8 cellular contexts compared by ENCODE assay signal in the genomic region with DNA sequence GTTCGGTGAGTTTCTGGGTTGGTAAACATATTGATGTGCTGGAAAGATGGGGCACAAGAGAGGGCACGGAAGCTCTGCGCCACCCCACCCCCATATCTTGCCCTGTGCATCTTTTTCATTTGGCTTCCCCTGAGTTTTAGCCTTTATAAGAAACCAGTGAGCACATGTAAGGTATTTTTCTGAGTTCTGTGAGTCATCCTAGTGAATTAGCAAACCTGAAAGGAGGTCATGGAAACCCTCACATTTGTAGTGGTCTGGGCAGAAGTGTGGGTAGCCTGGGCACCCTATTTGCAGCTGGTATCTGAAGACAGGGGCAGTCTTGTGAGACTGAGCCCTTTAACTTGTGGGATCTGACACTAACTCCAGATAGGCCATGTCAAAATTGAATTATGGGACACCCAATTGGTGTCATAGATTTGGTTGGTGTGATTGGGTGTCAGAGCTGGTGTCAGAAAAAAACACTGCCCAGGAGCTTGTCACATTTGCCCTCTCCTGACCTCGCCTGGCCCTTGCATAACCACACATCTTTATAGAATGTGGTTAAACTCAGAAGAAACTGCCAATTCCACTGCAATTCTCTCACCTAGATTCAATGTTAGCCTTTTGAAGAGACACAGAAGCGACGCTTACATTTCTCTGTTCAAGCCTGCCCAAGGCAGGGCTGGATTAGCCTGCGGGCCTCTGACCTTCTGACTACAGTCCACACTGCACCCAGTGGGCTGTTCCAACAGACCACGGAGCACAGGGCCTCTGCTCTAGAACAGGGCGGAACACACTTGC. TPM values are rescaled to one million over a fixed set of nuclear protein-coding genes. Genes with fewer than 3 reads are reported as not detected.
DNase-seq lines count a peak whose midpoint lies in the region; ATAC-seq and TF ChIP-seq lines count a peak whose summit lies in the region.

No MANE protein-coding gene starts in this region.

- H3K9ac ChIP-seq in KMS-11: peak overlapping the region; percentile 61

- H3K9me3 Mint-ChIP-seq in naive thymus-derived CD4-positive, alpha-beta T cell: peaks cover 0 to 5% (median 0%) of the 10 kb centered on the region in 11 donors
- no peaks in the 10 kb centered on the region for H3K9me3 Mint-ChIP-seq in Caco-2 (ENCODE audit: unreplicated experiment)

- H3K27ac Mint-ChIP-seq in naive thymus-derived CD4-positive, alpha-beta T cell: peak overlapping the region in 7 of 9 donors; percentile 0 to 92 (median 19)
- H3K27ac Mint-ChIP-seq in Caco-2 (ENCODE audit: unreplicated experiment): no peak overlapping the region

- H2AFZ ChIP-seq in KMS-11 (ENCODE audit: low read depth): peak overlapping the region; percentile 87

- no peak overlapping the region for H3K4me3 ChIP-seq in KMS-11 (IDR thresholded peaks at IDR 0.05; ENCODE audit: insufficient read depth, low read depth, low read length)
- no peak overlapping the region for H3K4me3 ChIP-seq in naive thymus-derived CD4-positive, alpha-beta T cell (ENCODE audit: low read length)
- H3K4me3 ChIP-seq in Caco-2 (ENCODE audit: low read depth, low read length): no peak overlapping the region

- DNase-seq in CD1c-positive myeloid dendritic cell (ENCODE audit: extremely low spot score) (peak; percentile 9), kidney tubule cell (ENCODE audit: low spot score) (no peak), Caco-2 (no peak)
- peak; percentile 69 for DNase-seq in activated CD8-positive, alpha-beta memory T cell treated with anti-CD3 and anti-CD28 coated beads, Interleukin-2, amount 50 U/mL, for 48 hours
- DNase-seq in naive thymus-derived CD4-positive, alpha-beta T cell: peak in 2 of 9 donors; percentile 16 to 63

- H3K36me3 ChIP-seq in KMS-11 (ENCODE audit: insufficient read depth) (no peaks in the 10 kb centered on the region), Caco-2 (ENCODE audit: control insufficient read depth, insufficient read depth, low read length) (no peaks in the 10 kb centered on the region)
- H3K36me3 ChIP-seq in naive thymus-derived CD4-positive, alpha-beta T cell (ENCODE audit: control insufficient read depth in 2 of 3, insufficient read depth in 3 of 3, low read length in 3 of 3): no peaks in the 10 kb centered on the region

- peak; percentile 71 for ATAC-seq in naive thymus-derived CD4-positive, alpha-beta T cell
- ATAC-seq in GM21529 (IDR thresholded peaks at IDR 0.05; ENCODE audit: unreplicated experiment): no peak
- no peak for ATAC-seq in GM21447 (IDR thresholded peaks at IDR 0.05; ENCODE audit: unreplicated experiment)

- no peaks in the 10 kb centered on the region for H3K79me2 ChIP-seq in KMS-11 (ENCODE audit: insufficient read depth, low read depth)

- peak overlapping the region; percentile 94 for H3K27ac ChIP-seq in KMS-11
- no peak overlapping the region for H3K27ac ChIP-seq in naive thymus-derived CD4-positive, alpha-beta T cell (ENCODE audit: low read depth, low read length)

- no peaks in the 10 kb centered on the region for H3K27me3 Mint-ChIP-seq in naive thymus-derived CD4-positive, alpha-beta T cell
- H3K27me3 Mint-ChIP-seq in Caco-2 (ENCODE audit: insufficient read depth, unreplicated experiment): no peaks in the 10 kb centered on the region

- H3K36me3 Mint-ChIP-seq in naive thymus-derived CD4-positive, alpha-beta T cell: peaks cover 0 to 13% (median 0%) of the 10 kb centered on the region in 5 donors
- H3K36me3 Mint-ChIP-seq in Caco-2 (ENCODE audit: insufficient read depth, unreplicated experiment): no peaks in the 10 kb centered on the region

- H3K4me1 Mint-ChIP-seq in naive thymus-derived CD4-positive, alpha-beta T cell: peaks cover 11 to 67% (median 25%) of the 10 kb centered on the region in 7 donors
- H3K4me1 Mint-ChIP-seq in Caco-2 (ENCODE audit: low read depth, unreplicated experiment): no peaks in the 10 kb centered on the region

- CTCF ChIA-PET in naive thymus-derived CD4-positive, alpha-beta T cell (lab: Charles Lee): interaction anchor here (0.6 to 1.4 kb wide), 3 partner anchors 47 to 88 kb away, joined by 3 read pairs; no protein-coding TSS in a partner anchor
- CTCF ChIA-PET in Caco-2 (lab: Charles Lee): no interaction called here

- no TSS peak for BruUV-seq in Caco-2 (replicated peaks; lab: Mats Ljungman, UMichigan)

- POLR2A ChIA-PET in naive thymus-derived CD4-positive, alpha-beta T cell (lab: Charles Lee): interaction anchor here (0.5 to 3.3 kb wide), 5 partner anchors 10 to 99 kb away, joined by 3 to 23 read pairs (median 3); partner anchors contain the start of gene GALM
- POLR2A ChIA-PET in Caco-2 (lab: Charles Lee): no interaction called here

- H3K4me3 Mint-ChIP-seq in naive thymus-derived CD4-positive, alpha-beta T cell: peak overlapping the region in 5 of 10 donors; percentile 4 to 65 (median 41)
- no peak overlapping the region for H3K4me3 Mint-ChIP-seq in Caco-2 (ENCODE audit: unreplicated experiment)

- H3K27me3 ChIP-seq in KMS-11 (ENCODE audit: insufficient read depth, low read depth): no peaks in the 10 kb centered on the region
- H3K27me3 ChIP-seq in naive thymus-derived CD4-positive, alpha-beta T cell (ENCODE audit: control insufficient read depth in 2 of 2, insufficient read depth in 2 of 2, low read length in 2 of 2): no peaks in the 10 kb centered on the region
- no peaks in the 10 kb centered on the region for H3K27me3 ChIP-seq in Caco-2 (replicated peaks; ENCODE audit: control insufficient read depth, insufficient read depth, low read length)

- H3K9me3 ChIP-seq in naive thymus-derived CD4-positive, alpha-beta T cell (ENCODE audit: control insufficient read depth in 2 of 3, low read length in 3 of 3): no peaks in the 10 kb centered on the region
- H3K9me3 ChIP-seq in Caco-2: no peaks in the 10 kb centered on the region

- intact Hi-C loops in naive thymus-derived CD4-positive, alpha-beta T cell (cut with micrococcal nuclease): loop anchor here in 1 of 2 donors (1.0 kb wide), 2 partner anchors 10 to 13 kb away; no protein-coding TSS in a partner anchor
- intact Hi-C loops in Caco-2 (cut with micrococcal nuclease; ENCODE audit: unreplicated experiment): no loop called here

- peaks cover 74% of the 10 kb centered on the region for H3K4me1 ChIP-seq in KMS-11 (ENCODE audit: low read depth, poor library complexity, severe bottlenecking)
- H3K4me1 ChIP-seq in naive thymus-derived CD4-positive, alpha-beta T cell (ENCODE audit: control insufficient read depth in 2 of 2, insufficient read depth in 2 of 2, low read length in 2 of 2): peaks cover 0 to 27% of the 10 kb centered on the region in 2 donors
- peaks cover 8% of the 10 kb centered on the region; the same call in 1 of the 2 replicates for H3K4me1 ChIP-seq in Caco-2

- H3K4me2 ChIP-seq in KMS-11: peak overlapping the region; percentile 82

- H4K20me1 ChIP-seq in KMS-11 (ENCODE audit: insufficient read depth): no peaks in the 10 kb centered on the region

- TF ChIP-seq CTCF in KMS-11 (conservative IDR thresholded peaks at IDR 0.05; ENCODE audit: low read depth, low read length) (no peak), Caco-2 (IDR thresholded peaks at IDR 0.05; ENCODE audit: insufficient read depth in 1 of 2, low read depth in 1 of 2, low read length in 1 of 2, severe bottlenecking in 1 of 2, unreplicated experiment in 1 of 2) (no peak)

RNA-seq across cellular contexts. Expression of gene GALM, which starts 12.0 kb away (rescaled TPM):
- total RNA-seq in naive thymus-derived CD4-positive, alpha-beta T cell: 10 to 100 TPM in 4 of 5 experiments, 1 to 10 TPM in 1; 4.3 to 52.5 (median 14.4) TPM
- polyA plus RNA-seq in naive thymus-derived CD4-positive, alpha-beta T cell: 10 to 100 TPM; 14.7 to 17.5 TPM
- 48.5 and 48.7 TPM in 2 replicates for total RNA-seq in Caco-2 (2022)

RNA-seq across cellular contexts. Expression of gene HNRNPLL, which starts 51.2 kb away (rescaled TPM):
- 10 to 100 TPM; 10.1 to 66.8 (median 30.2) TPM for total RNA-seq in naive thymus-derived CD4-positive, alpha-beta T cell
- 10 to 100 TPM; 14.1 to 16.4 TPM for polyA plus RNA-seq in naive thymus-derived CD4-positive, alpha-beta T cell
- total RNA-seq in Caco-2 (2022): 58.0 and 59.4 TPM in 2 replicates

Comparison
In these comparisons a context has a peak if more than half of its experiments do, and no peak if none do; other contexts are left out.
1. DNase-seq: peak in CD1c-positive myeloid dendritic cell (single experiment) and activated CD8-positive, alpha-beta memory T cell treated with anti-CD3 and anti-CD28 coated beads, Interleukin-2, amount 50 U/mL, for 48 hours (single experiment); none in kidney tubule cell (single experiment) and Caco-2 (0 of 2).